Comparison of ENCODE assay signal across 9 cellular contexts in the genomic region with DNA sequence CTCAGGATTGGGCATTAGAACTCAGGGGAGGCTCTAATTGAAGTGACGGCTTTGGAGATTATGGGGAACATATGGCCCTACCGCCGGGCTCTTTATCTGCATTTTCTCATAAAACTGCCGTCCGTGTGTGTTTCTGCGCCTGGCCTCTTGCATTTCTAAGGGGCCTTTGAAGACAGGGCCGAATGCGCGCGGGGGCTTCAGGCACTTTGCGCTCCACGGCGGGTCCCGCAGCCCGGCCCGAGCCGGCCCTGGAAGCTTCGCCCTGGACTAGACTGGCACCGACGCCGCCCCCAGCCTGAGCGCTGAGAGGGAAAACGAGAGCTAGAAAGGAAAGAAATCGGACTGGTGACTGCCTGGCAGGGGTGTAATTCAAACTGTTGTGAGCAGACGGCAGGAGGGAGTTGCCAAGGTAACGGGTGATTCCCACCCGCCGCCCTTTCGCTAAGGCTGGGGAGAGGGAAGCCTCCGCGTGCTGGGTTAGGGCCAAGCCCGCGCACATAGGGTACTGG.
A peak's percentile ranks its signal among the peaks of the same experiment; 100 is the strongest.
DNase-seq lines count a peak whose midpoint lies in the region; ATAC-seq and TF ChIP-seq lines count a peak whose summit lies in the region.
"Had no signal": no experiment of that assay in that cellular context is flagged by ENCODE, and none has a peak within 500 bp of the region (broad histone marks: within the 10 kb centered on the region; RNA-seq: fewer than 3 reads in every experiment).

No MANE protein-coding gene starts in this region.

- H3K27me3 ChIP-seq in A673 (replicated peaks; ENCODE audit: insufficient read depth, low read depth, low read length, poor library complexity) = peaks cover 79% of the 10 kb centered on the region

- ATAC-seq in HG02885 (IDR thresholded peaks at IDR 0.05; ENCODE audit: poor library complexity, unreplicated experiment) (no peak), GM21367 (IDR thresholded peaks at IDR 0.05; ENCODE audit: unreplicated experiment) (no peak), HG03159 (IDR thresholded peaks at IDR 0.05; ENCODE audit: unreplicated experiment) (no peak), T-cell (replicated peaks in 1 of 4) (no peak)

- CTCF ChIA-PET in A673 (lab: Charles Lee) (interaction anchor here (0.5 to 0.6 kb wide), 2 partner anchors 106 to 158 kb away, joined by 3 read pairs; no protein-coding TSS in a partner anchor), T-cell (lab: Charles Lee) (no interaction called here)

- H3K27ac Mint-ChIP-seq in mesothelial cell of epicardium = peak overlapping the region; percentile 27
- no peak overlapping the region for H3K27ac Mint-ChIP-seq in T-cell

- H3K4me1 ChIP-seq in A673 (ENCODE audit: insufficient read depth, low read length, poor library complexity, severe bottlenecking) = peaks cover 9% of the 10 kb centered on the region

- H3K9me3 ChIP-seq in A673 (ENCODE audit: low read depth, low read length, poor library complexity, severe bottlenecking) = no peaks in the 10 kb centered on the region

- H3K27ac ChIP-seq in A673 (ENCODE audit: low read depth, low read length, poor library complexity, severe bottlenecking) (no peak overlapping the region), caudate nucleus (ENCODE audit: low read depth, low read length) (no peak overlapping the region)

- POLR2A ChIA-PET in A673 (lab: Charles Lee; ENCODE audit: low non-redundant PET) (no interaction called here), T-cell (lab: Charles Lee) (no interaction called here)

- H3K4me3 Mint-ChIP-seq in mesothelial cell of epicardium (peak overlapping the region; percentile 67), T-cell (no peak overlapping the region)

- H3K9me3 Mint-ChIP-seq in mesothelial cell of epicardium (no peaks in the 10 kb centered on the region), T-cell (no peaks in the 10 kb centered on the region)

- H3K27me3 Mint-ChIP-seq in mesothelial cell of epicardium (ENCODE audit: low read depth) (peaks cover 91% of the 10 kb centered on the region), T-cell (peaks cover 49 to 51% of the 10 kb centered on the region in 2 donors)

- BruUV-seq in A673 (replicated peaks; lab: Mats Ljungman, UMichigan) = no TSS peak

- peak overlapping the region; percentile 47 for H3K4me3 ChIP-seq in A673 (ENCODE audit: low read depth, low read length, poor library complexity, severe bottlenecking)

- intact Hi-C loops in A673 (cut with micrococcal nuclease; ENCODE audit: unreplicated experiment) = no loop called here

- H3K4me1 Mint-ChIP-seq in mesothelial cell of epicardium (peaks cover 19% of the 10 kb centered on the region), T-cell (peaks cover 0 to 7% (median 6%) of the 10 kb centered on the region in 3 donors)

- no peaks in the 10 kb centered on the region for H3K36me3 Mint-ChIP-seq in mesothelial cell of epicardium
- no peaks in the 10 kb centered on the region for H3K36me3 Mint-ChIP-seq in T-cell

- peak; percentile 59 for DNase-seq in A673 (ENCODE audit: low spot score)
- peak; percentile 90 for DNase-seq in NCI-H1105 treated with DMSO at 0.1 percent for 48 hours (lab: John Stamatoyannopoulos, UW)
- DNase-seq in caudate nucleus (lab: John Stamatoyannopoulos, UW) = peak in 31 of 61 donors; percentile 8 to 64 (median 27)
- DNase-seq in mesothelial cell of epicardium (ENCODE audit: low spot score in 2 of 2, unreplicated experiment in 2 of 2) = peak in 1 of 2 experiments; percentile 44
- DNase-seq in T-cell = no peak
- DNase-seq: activated CD4-positive, alpha-beta T cell treated with anti-CD3 and anti-CD28 coated beads, Interleukin-2, amount 50 U/mL, for 1 hour had no signal

- H3K36me3 ChIP-seq in A673 (ENCODE audit: insufficient read depth, low read length, poor library complexity, severe bottlenecking) = no peaks in the 10 kb centered on the region

- TF ChIP-seq CTCF in A673 (conservative IDR thresholded peaks at IDR 0.05; ENCODE audit: low read depth, low read length) = no peak
- no peak for TF ChIP-seq CTCF in mesothelial cell of epicardium (IDR thresholded peaks at IDR 0.05; ENCODE audit: unreplicated experiment)

Comparison
In these comparisons a context has a peak if more than half of its experiments do, and no peak if none do; other contexts are left out.
1. DNase-seq: peak in A673 (single experiment), NCI-H1105 treated with DMSO at 0.1 percent for 48 hours (single experiment) and caudate nucleus (31 of 61); none in T-cell (0 of 34).